ENCODE assay signal across 8 cellular contexts in genomic region chr3:128051459-128051836, GRCh38. TPM values are rescaled to one million over a fixed set of nuclear protein-coding genes. Genes with fewer than 3 reads are reported as not detected.
DNase-seq lines count a peak whose midpoint lies in the region; ATAC-seq and TF ChIP-seq lines count a peak whose summit lies in the region.

No MANE protein-coding gene starts in this region.

- H3K27me3 Mint-ChIP-seq in CD8-positive, alpha-beta memory T cell: peaks cover 0 to 7% of the 10 kb centered on the region in 2 donors

- H3K27ac ChIP-seq in CD8-positive, alpha-beta memory T cell (ENCODE audit: low read depth, low read length): peak overlapping the region; percentile 57
- H3K27ac ChIP-seq in KMS-11 (peak overlapping the region; percentile 52; the same call in 1 of the 2 replicates), lower lobe of right lung (peak overlapping the region; percentile 94), urinary bladder (ENCODE audit: low read depth) (peak overlapping the region; percentile 30)

- 12% methylated on average over 10 of the region's 10 CpGs for WGBS in urinary bladder

- peak overlapping the region; percentile 87 to 100 (median 98) for H3K4me3 Mint-ChIP-seq in CD8-positive, alpha-beta memory T cell

- no peaks in the 10 kb centered on the region for H3K9me3 Mint-ChIP-seq in CD8-positive, alpha-beta memory T cell

- peak overlapping the region; percentile 80 to 100 (median 92) for H3K27ac Mint-ChIP-seq in CD8-positive, alpha-beta memory T cell

- ATAC-seq in lower lobe of right lung (no peak), GM21619 (IDR thresholded peaks at IDR 0.05; ENCODE audit: unreplicated experiment) (no peak)

- H3K4me1 ChIP-seq in CD8-positive, alpha-beta memory T cell (ENCODE audit: insufficient read depth, low read length): peaks cover 38% of the 10 kb centered on the region
- H3K4me1 ChIP-seq in KMS-11 (ENCODE audit: low read depth, poor library complexity, severe bottlenecking) (peaks cover 40% of the 10 kb centered on the region), lower lobe of right lung (peaks cover 32% of the 10 kb centered on the region), urinary bladder (ENCODE audit: insufficient read depth) (peaks cover 2% of the 10 kb centered on the region)

- peak overlapping the region; percentile 96 for H2AFZ ChIP-seq in KMS-11 (ENCODE audit: low read depth)

- peaks cover 13% of the 10 kb centered on the region; the same call in 1 of the 2 replicates for H4K20me1 ChIP-seq in KMS-11 (ENCODE audit: insufficient read depth)

- H3K4me3 ChIP-seq in CD8-positive, alpha-beta memory T cell (ENCODE audit: low read length): peak overlapping the region; percentile 81
- H3K4me3 ChIP-seq in KMS-11 (IDR thresholded peaks at IDR 0.05; ENCODE audit: insufficient read depth, low read depth, low read length) (peak overlapping the region; percentile 97), lower lobe of right lung (peak overlapping the region; percentile 95), urinary bladder (ENCODE audit: low read depth, low read length) (peak overlapping the region; percentile 93)

- TF ChIP-seq CTCF in KMS-11 (conservative IDR thresholded peaks at IDR 0.05; ENCODE audit: low read depth, low read length) (no peak), lower lobe of right lung (IDR thresholded peaks at IDR 0.05) (no peak)

- CTCF ChIA-PET in CD8-positive, alpha-beta memory T cell (lab: Charles Lee): interaction anchor here (1.2 to 1.6 kb wide), 2 partner anchors 14 to 476 kb away, joined by 3 read pairs; no protein-coding TSS in a partner anchor

- H3K9ac ChIP-seq in KMS-11: peak overlapping the region; percentile 72

- no peaks in the 10 kb centered on the region for H3K27me3 ChIP-seq in CD8-positive, alpha-beta memory T cell (ENCODE audit: insufficient read depth, low read length, poor library complexity, severe bottlenecking)
- H3K27me3 ChIP-seq in KMS-11 (ENCODE audit: insufficient read depth, low read depth) (no peaks in the 10 kb centered on the region), lower lobe of right lung (ENCODE audit: low read depth) (no peaks in the 10 kb centered on the region)

- H3K4me2 ChIP-seq in KMS-11: peak overlapping the region; percentile 97

- H3K9me3 ChIP-seq in CD8-positive, alpha-beta memory T cell (ENCODE audit: low read length): no peaks in the 10 kb centered on the region
- H3K9me3 ChIP-seq in lower lobe of right lung: no peaks in the 10 kb centered on the region

- in situ Hi-C loops in T47D (cut with HindIII; ENCODE audit: low pct_unique_long_range_greater_than_20kb, low sequenced_read_pairs): no loop called here

- peaks cover 41 to 48% (median 42%) of the 10 kb centered on the region in 3 donors for H3K4me1 Mint-ChIP-seq in CD8-positive, alpha-beta memory T cell

- H3K36me3 ChIP-seq in CD8-positive, alpha-beta memory T cell (ENCODE audit: insufficient read depth, low read length): peaks cover 20% of the 10 kb centered on the region
- H3K36me3 ChIP-seq in KMS-11 (ENCODE audit: insufficient read depth): peaks cover 16% of the 10 kb centered on the region
- peaks cover 23% of the 10 kb centered on the region for H3K36me3 ChIP-seq in lower lobe of right lung
- H3K36me3 ChIP-seq in urinary bladder (ENCODE audit: insufficient read depth): no peaks in the 10 kb centered on the region

- POLR2A ChIA-PET in CD8-positive, alpha-beta memory T cell (lab: Charles Lee): interaction anchor here (0.6 kb wide), 1 partner anchor 1776 kb away, joined by 3 read pairs; no protein-coding TSS in a partner anchor

- H3K36me3 Mint-ChIP-seq in CD8-positive, alpha-beta memory T cell: peaks cover 0 to 33% (median 15%) of the 10 kb centered on the region in 3 donors

- peaks cover 41% of the 10 kb centered on the region for H3K79me2 ChIP-seq in KMS-11 (ENCODE audit: insufficient read depth, low read depth)

- DNase-seq in CD8-positive, alpha-beta memory T cell: no peak
- DNase-seq in T47D (ENCODE audit: low read depth in 1 of 2, low spot score in 1 of 2) (peak; percentile 17 to 28), lower lobe of right lung (no peak), posterior vena cava (ENCODE audit: low spot score) (no peak)
- no peak for DNase-seq in effector CD8-positive, alpha-beta T cell (lab: John Stamatoyannopoulos, UW)

- intact Hi-C loops in lower lobe of right lung (cut with DNase I) (no loop called here), posterior vena cava (cut with DNase I) (no loop called here)

RNA-seq across cellular contexts. Expression of gene SEC61A1, which starts 0.8 kb away (rescaled TPM):
- 100 to 1,000 TPM; 200 to 208 TPM for total RNA-seq in CD8-positive, alpha-beta memory T cell
- 176 TPM for polyA plus RNA-seq in CD8-positive, alpha-beta memory T cell
- total RNA-seq in lower lobe of right lung (152 TPM), urinary bladder (124 TPM), posterior vena cava (100 to 1,000 TPM; 188 to 199 TPM)
- polyA plus RNA-seq in urinary bladder: 99.7 TPM

Comparison
In these comparisons a context has a peak if more than half of its experiments do, and no peak if none do; other contexts are left out.
1. DNase-seq: peak in T47D (2 of 2); none in CD8-positive, alpha-beta memory T cell (0 of 5), lower lobe of right lung (single experiment), posterior vena cava (single experiment) and effector CD8-positive, alpha-beta T cell (single experiment).
2. H3K27ac ChIP-seq: peak in every context shown above with its lines; median percentile 94 in lower lobe of right lung; 57 in CD8-positive, alpha-beta memory T cell; 52 in KMS-11; 30 in urinary bladder.
3. Peak in every context shown above with its lines, with median percentiles within 50 percentile points of each other: H3K4me3 ChIP-seq.